Comparison of ENCODE assay signal across 23 cellular contexts in genomic region chr10:51748959-51749358, GRCh38.
"Had no signal": no experiment of that assay in that cellular context is flagged by ENCODE, and none has a peak within 500 bp of the region (broad histone marks: within the 10 kb centered on the region; RNA-seq: fewer than 3 reads in every experiment).

No MANE protein-coding gene starts in this region.

- H3K27ac ChIP-seq: adrenal gland, body of pancreas, RWPE1, SJCRH30 had no signal

- H3K36me3 ChIP-seq: adrenal gland, SJCRH30 had no signal

- H3K4me1 ChIP-seq: adrenal gland, body of pancreas, SJCRH30 had no signal

- H3K4me3 ChIP-seq: adrenal gland, body of pancreas, SJCRH30 had no signal

- H3K27me3 ChIP-seq: adrenal gland, body of pancreas, SJCRH30 had no signal

- DNase-seq: activated CD4-positive, alpha-beta T cell treated with anti-CD3 and anti-CD28 coated beads for 48 hours; activated CD4-positive, alpha-beta T cell treated with anti-CD3 and anti-CD28 coated beads, Interleukin-2, amount 50 U/mL, for 4 hours; activated CD8-positive, alpha-beta memory T cell treated with anti-CD3 and anti-CD28 coated beads for 24 hours; activated gamma-delta T cell treated with Interleukin-2 at 50 U/mL for 16 hours; activated naive CD4-positive, alpha-beta T cell treated with anti-CD3 and anti-CD28 coated beads, Interleukin-2, amount 10 ng/mL, durations not matched to agents 7 days and 5 days; activated naive CD8-positive, alpha-beta T cell treated with anti-CD3 and anti-CD28 coated beads for 36 hours; activated T-cell treated with anti-CD3 and anti-CD28 coated beads, Interleukin-2, amount 50 U/mL, for 48 hours; adrenal gland; aorta; body of pancreas; Kasumi-1; KBM-7; NCI-H1105 treated with DMSO at 0.1 percent for 48 hours; NCI-H1436 treated with DMSO at 0.1 percent for 48 hours; NCI-H187; NCI-H2081; NCI-H510A treated with DMSO at 0.1 percent for 48 hours; NCI-H69; NK-92 treated with Interleukin-12 subunit alpha and Interleukin-12 subunit beta, amount 100 ng/mL, for 24 hours; OCI-M1; Right ventricle myocardium superior; SJCRH30 had no signal

- H3K9me3 ChIP-seq: adrenal gland, body of pancreas, SJCRH30 had no signal
